10 cellular contexts compared by ENCODE assay signal in genomic region chr20:45037050-45037449, GRCh38.
DNase-seq lines count a peak whose midpoint lies in the region; ATAC-seq and TF ChIP-seq lines count a peak whose summit lies in the region.
"Had no signal": no experiment of that assay in that cellular context is flagged by ENCODE, and none has a peak within 500 bp of the region (broad histone marks: within the 10 kb centered on the region; RNA-seq: fewer than 3 reads in every experiment).

No MANE protein-coding gene starts in this region.

- TF ChIP-seq CTCF in astrocyte of the spinal cord (IDR thresholded peaks at IDR 0.05; ENCODE audit: low read depth, low read length), result no peak

- peak; percentile 36 for DNase-seq in Ammon's horn (ENCODE audit: low spot score)
- DNase-seq in HT1080 (ENCODE audit: low read depth), result peak; percentile 37
- peak; percentile 58 for DNase-seq in astrocyte of the spinal cord (ENCODE audit: low read depth, low spot score)
- peak; percentile 67 for DNase-seq in medulla oblongata (ENCODE audit: extremely low spot score)
- DNase-seq in 8988T, result no peak
- DNase-seq: NCI-H2171 treated with DMSO at 0.1 percent for 48 hours had no signal

- ATAC-seq in HG03457 (IDR thresholded peaks at IDR 0.05; ENCODE audit: unreplicated experiment) (no peak), GM21723 (IDR thresholded peaks at IDR 0.05; ENCODE audit: unreplicated experiment) (no peak), HG03442 (IDR thresholded peaks at IDR 0.05; ENCODE audit: unreplicated experiment) (no peak)
- ATAC-seq: body of pancreas had no signal

- in situ Hi-C loops in astrocyte of the spinal cord (cut with HindIII; ENCODE audit: low sequenced_read_pairs), result no loop called here

- no peak overlapping the region for H3K4me3 ChIP-seq in astrocyte of the spinal cord (ENCODE audit: low read depth, low read length)
- H3K4me3 ChIP-seq: body of pancreas had no signal
